30 cellular contexts compared by ENCODE assay signal in the genomic region with DNA sequence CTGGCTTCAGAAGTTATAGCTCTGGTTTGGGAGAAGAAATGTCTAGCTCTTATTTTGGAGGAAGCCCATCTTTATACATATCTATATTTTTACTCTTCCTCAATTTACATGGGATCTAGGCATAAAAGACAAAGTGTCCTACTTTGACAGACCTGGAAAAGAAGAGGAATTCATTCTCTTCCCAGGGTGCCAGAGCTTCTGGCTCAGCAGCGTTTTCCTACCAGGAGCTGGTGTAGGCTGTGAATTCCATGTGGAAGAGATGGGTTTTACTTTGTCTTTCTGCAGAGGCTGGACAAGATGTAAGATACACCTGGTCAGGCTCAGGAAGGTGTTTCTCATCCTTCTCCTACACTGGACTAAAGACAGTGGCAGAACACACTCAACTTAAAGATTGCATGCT. TPM values are rescaled to one million over a fixed set of nuclear protein-coding genes. Genes with fewer than 3 reads are reported as not detected.
A peak's percentile ranks its signal among the peaks of the same experiment; 100 is the strongest.
DNase-seq lines count a peak whose midpoint lies in the region; ATAC-seq and TF ChIP-seq lines count a peak whose summit lies in the region.
"Had no signal": no experiment of that assay in that cellular context is flagged by ENCODE, and none has a peak within 500 bp of the region (broad histone marks: within the 10 kb centered on the region; RNA-seq: fewer than 3 reads in every experiment).

No MANE protein-coding gene starts in this region.

- no peak overlapping the region for H3K4me3 ChIP-seq in PC-3 (ENCODE audit: low read length)
- H3K4me3 ChIP-seq: A549; BLaER1; BLaER1 treated with 17β-estradiol and CSF1 and Interleukin-3, amounts not matched to agents 10 nM and 100 nM had no signal

- no peaks in the 10 kb centered on the region for H3K36me3 ChIP-seq in PC-3 (ENCODE audit: low read depth, low read length)

- no peak overlapping the region for H3K9ac ChIP-seq in PC-3 (ENCODE audit: low read length)
- H3K9ac ChIP-seq: BLaER1; BLaER1 treated with 17β-estradiol and CSF1 and Interleukin-3, amounts not matched to agents 10 nM and 100 nM had no signal

- no peaks in the 10 kb centered on the region for H3K27me3 ChIP-seq in PC-3 (ENCODE audit: low read length)
- H3K27me3 ChIP-seq: BE2C; BLaER1; BLaER1 treated with 17β-estradiol and CSF1 and Interleukin-3, amounts not matched to agents 10 nM and 100 nM had no signal

- BruUV-seq in PC-3 (replicated peaks; lab: Mats Ljungman, UMichigan) = no TSS peak

- in situ Hi-C loops in G401 (cut with HindIII; ENCODE audit: low sequenced_read_pairs) = no loop called here

- CTCF ChIA-PET in PC-3 (lab: Charles Lee) = interaction anchor here (0.5 kb wide), 1 partner anchor 240 kb away, joined by 3 read pairs; no protein-coding TSS in a partner anchor

- no peaks in the 10 kb centered on the region for H3K9me2 ChIP-seq in PC-3 (replicated peaks; ENCODE audit: low read length)

- no peak for TF ChIP-seq CTCF in PC-3 (conservative IDR thresholded peaks at IDR 0.05; ENCODE audit: low read depth, low read length)

- H3K4me2 ChIP-seq in PC-3 (ENCODE audit: low read length) = no peak overlapping the region
- H3K4me2 ChIP-seq: A549, BLaER1 had no signal

- POLR2A ChIA-PET in PC-3 (lab: Charles Lee; ENCODE audit: unreplicated experiment) = no interaction called here

- H3K27ac ChIP-seq in PC-3 (ENCODE audit: low read length) = no peak overlapping the region
- H3K27ac ChIP-seq: 22Rv1, A549, BLaER1, C4-2B had no signal

- intact Hi-C loops in sciatic nerve (cut with DNase I) (no loop called here), PC-3 (cut with micrococcal nuclease) (no loop called here)

- H4K20me1 ChIP-seq in PC-3 (ENCODE audit: low read length) = no peaks in the 10 kb centered on the region
- H4K20me1 ChIP-seq: BLaER1; BLaER1 treated with 17β-estradiol and CSF1 and Interleukin-3, amounts not matched to agents 10 nM and 100 nM had no signal

- DNase-seq in G401 (ENCODE audit: low spot score) = peak; percentile 67
- DNase-seq in cerebellar cortex (ENCODE audit: low spot score) = peak; percentile 59
- no peak for DNase-seq in sciatic nerve (ENCODE audit: low spot score)
- DNase-seq in PC-3 = no peak
- DNase-seq: 8988T; ACHN; AML-193; BE2C; C1 segment of cervical spinal cord; Caco-2; Calu3; CD4-positive, alpha-beta memory T cell; CD4-positive, alpha-beta T cell; CD4-positive, CD25-positive, alpha-beta regulatory T cell; CD8-positive, alpha-beta memory T cell; CD8-positive, alpha-beta T cell; COR-L47; DMS 273 treated with DMSO at 0.1 percent for 48 hours; DMS153; DMS53; DMS79; DMS79 treated with DMSO at 0.1 percent for 48 hours; DND-41; EL had no signal

- H3K4me1 ChIP-seq in PC-3 (ENCODE audit: insufficient read depth, low read length) = no peaks in the 10 kb centered on the region
- H3K4me1 ChIP-seq: A549, BE2C, Caco-2 had no signal

- no peaks in the 10 kb centered on the region for H3K9me3 ChIP-seq in PC-3 (ENCODE audit: low read length)
- H3K9me3 ChIP-seq: A549, BE2C, BLaER1, Caco-2 had no signal

- H3K79me2 ChIP-seq in PC-3 (ENCODE audit: low read length) = no peaks in the 10 kb centered on the region

- no peaks in the 10 kb centered on the region for H3F3A ChIP-seq in PC-3 (ENCODE audit: low read length, unreplicated experiment)

- ATAC-seq in sciatic nerve = no peak
- ATAC-seq in PC-3 = no peak
- ATAC-seq: A549; CD8-positive, alpha-beta T cell had no signal

- H2AFZ ChIP-seq in PC-3 (ENCODE audit: low read length) = no peak overlapping the region

RNA-seq across cellular contexts. Expression of a gene that starts 50.2 kb away (rescaled TPM):
- total RNA-seq in G401 (2014; rRNA removed; shearing (Covaris generic)) = 21.3 and 28.7 TPM in 2 replicates
- total RNA-seq in sciatic nerve = not detected
- total RNA-seq in PC-3 (2014; rRNA removed) = 1.9 and 2.0 TPM in 2 replicates
- total RNA-seq: A673; CD4-positive, alpha-beta memory T cell; CD4-positive, alpha-beta T cell; CD4-positive, CD25-positive, alpha-beta regulatory T cell; CD8-positive, alpha-beta memory T cell; CD8-positive, alpha-beta T cell had no signal

Comparison
In these comparisons a context has a peak if more than half of its experiments do, and no peak if none do; other contexts are left out.
1. DNase-seq: peak in G401 (single experiment) and cerebellar cortex (single experiment); none in sciatic nerve (single experiment) and PC-3 (single experiment).